Comparison of ENCODE assay signal across 8 cellular contexts in the genomic region with DNA sequence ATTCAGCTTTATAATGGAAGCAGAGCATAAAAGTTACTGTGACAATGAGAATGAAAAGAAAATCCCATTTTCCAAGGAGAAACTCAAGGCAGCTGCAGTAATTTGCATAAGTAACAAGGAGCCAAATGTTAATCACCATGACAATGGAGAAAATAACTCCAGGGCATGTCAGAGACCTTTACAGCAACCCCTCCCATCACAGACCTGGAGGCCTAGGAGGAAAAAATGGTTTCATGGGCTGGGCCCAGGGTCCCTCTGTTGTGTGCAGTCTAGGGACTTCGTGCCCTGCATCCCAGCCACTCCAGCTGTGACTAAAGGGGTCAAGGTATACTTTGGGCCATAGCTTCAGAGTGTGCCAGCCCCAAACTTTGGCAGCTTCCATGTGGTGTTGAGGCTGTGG.
"Had no signal": no experiment of that assay in that cellular context is flagged by ENCODE, and none has a peak within 500 bp of the region (broad histone marks: within the 10 kb centered on the region; RNA-seq: fewer than 3 reads in every experiment).

No MANE protein-coding gene starts in this region.

- H3K9me3 ChIP-seq: HAP-1 had no signal

- DNase-seq: GM23248, IMR-90, KBM-7 had no signal

- H3K36me3 ChIP-seq: HAP-1 had no signal

- H3K27ac ChIP-seq: GM23248 had no signal

- FAIRE-seq: H1, H54, HTR-8/SVneo had no signal

- H3K4me1 ChIP-seq: HAP-1 had no signal

- ATAC-seq: HCT116 had no signal

- H3K4me3 ChIP-seq: GM23248, HAP-1 had no signal
